5 cellular contexts compared by ENCODE assay signal in genomic region chr21:44247891-44248290, GRCh38. TPM values are rescaled to one million over a fixed set of nuclear protein-coding genes. Genes with fewer than 3 reads are reported as not detected.
"Had no signal": no experiment of that assay in that cellular context is flagged by ENCODE, and none has a peak within 500 bp of the region (broad histone marks: within the 10 kb centered on the region; RNA-seq: fewer than 3 reads in every experiment).

No MANE protein-coding gene starts in this region.

RNA-seq across cellular contexts. Expression of gene ICOSLG, which starts 7.1 kb away (rescaled TPM):
- polyA plus RNA-seq: GM23248 had no signal

RNA-seq across cellular contexts. Expression of gene DNMT3L, which starts 13.8 kb away (rescaled TPM):
- total RNA-seq: GM23248, GM23338, H1, H4, HFFc6 had no signal
- polyA plus RNA-seq: GM23248 had no signal

RNA-seq across cellular contexts. Expression of gene AIRE, which starts 37.8 kb away (rescaled TPM):
- total RNA-seq: GM23248, H1, H4 had no signal
- polyA plus RNA-seq: GM23248, GM23338 had no signal
